8 cellular contexts compared by ENCODE assay signal in genomic region chr11:3163241-3163981, GRCh38. TPM values are rescaled to one million over a fixed set of nuclear protein-coding genes. Genes with fewer than 3 reads are reported as not detected.
DNase-seq lines count a peak whose midpoint lies in the region; ATAC-seq, FAIRE-seq and TF ChIP-seq lines count a peak whose summit lies in the region.

No MANE protein-coding gene starts in this region.

- peaks cover 62% of the 10 kb centered on the region for H3K79me2 ChIP-seq in astrocyte (ENCODE audit: insufficient read depth, low read length)

- H3K9ac ChIP-seq in astrocyte (ENCODE audit: low read length) = peak overlapping the region; percentile 83

- H4K20me1 ChIP-seq in astrocyte (ENCODE audit: insufficient read depth, low read length) = peaks cover 59% of the 10 kb centered on the region

- H3K9me3 ChIP-seq in astrocyte (ENCODE audit: insufficient read depth, low read depth, low read length) (no peaks in the 10 kb centered on the region), left lung (no peaks in the 10 kb centered on the region), thoracic aorta (no peaks in the 10 kb centered on the region)

- peak overlapping the region; percentile 99 for H3K4me2 ChIP-seq in astrocyte (ENCODE audit: low read length)

- intact Hi-C loops in left lung (cut with DNase I) = no loop called here

- H3K27ac ChIP-seq in astrocyte (ENCODE audit: low read depth, low read length) (no peak overlapping the region), left lung (peak overlapping the region in 1 of 2 donors; percentile 80), thoracic aorta (peak overlapping the region; percentile 83 to 89)

- H3K36me3 Mint-ChIP-seq in T-helper 2 cell treated with Interferon-gamma antibody and Interleukin-4, amounts not matched to agents 5 μg/mL and 100 μg/mL, for 36 hours (ENCODE audit: low read depth) = no peaks in the 10 kb centered on the region
- H3K36me3 Mint-ChIP-seq in astrocyte (ENCODE audit: low read depth, unreplicated experiment) = peaks cover 2% of the 10 kb centered on the region

- TF ChIP-seq CTCF in astrocyte (IDR thresholded peaks at IDR 0.05; ENCODE audit: insufficient read depth, low read depth, low read length) = no peak
- TF ChIP-seq CTCF in left lung (IDR thresholded peaks at IDR 0.05) = no peak
- TF ChIP-seq CTCF in thoracic aorta (IDR thresholded peaks at IDR 0.05) = no peak

- H3K36me3 ChIP-seq in astrocyte (ENCODE audit: insufficient read depth, low read length) (no peaks in the 10 kb centered on the region), left lung (no peaks in the 10 kb centered on the region), thoracic aorta (no peaks in the 10 kb centered on the region)

- no peak overlapping the region for H2AFZ ChIP-seq in astrocyte (ENCODE audit: low read depth, low read length)

- H3K4me3 Mint-ChIP-seq in T-helper 2 cell treated with Interferon-gamma antibody and Interleukin-4, amounts not matched to agents 5 μg/mL and 100 μg/mL, for 36 hours = peak overlapping the region; percentile 59
- peak overlapping the region; percentile 87 for H3K4me3 Mint-ChIP-seq in astrocyte (ENCODE audit: unreplicated experiment)

- H3K4me3 ChIP-seq in astrocyte (ENCODE audit: insufficient read depth, low read depth, low read length) (peak overlapping the region; percentile 83), left lung (peak overlapping the region; percentile 65 to 72), thoracic aorta (peak overlapping the region; percentile 88)

- no peak for FAIRE-seq in astrocyte (lab: Jason Lieb, UNC)

- no peak for ATAC-seq in left lung
- ATAC-seq in thoracic aorta (ENCODE audit: insufficient number of reproducible peaks, low FRiP score, low read depth) = no peak
- no peak for ATAC-seq in GM21423 (IDR thresholded peaks at IDR 0.05; ENCODE audit: unreplicated experiment)
- no peak for ATAC-seq in HG03108 (IDR thresholded peaks at IDR 0.05; ENCODE audit: unreplicated experiment)

- no peak for DNase-seq in T-helper 2 cell treated with Interferon-gamma antibody and Interleukin-4, amounts not matched to agents 5 μg/mL and 100 μg/mL, for 36 hours (ENCODE audit: low spot score)
- DNase-seq in T-helper 2 cell (no peak), astrocyte (ENCODE audit: low read depth) (no peak), left lung (peak; percentile 25 to 61), thoracic aorta (ENCODE audit: low spot score) (no peak), HPDE6-E6E7 (ENCODE audit: extremely low spot score) (no peak)

- H3K27me3 Mint-ChIP-seq in T-helper 2 cell treated with Interferon-gamma antibody and Interleukin-4, amounts not matched to agents 5 μg/mL and 100 μg/mL, for 36 hours (ENCODE audit: low read depth) = peaks cover 50% of the 10 kb centered on the region
- H3K27me3 Mint-ChIP-seq in astrocyte (ENCODE audit: low read depth, unreplicated experiment) = peaks cover 7% of the 10 kb centered on the region

- H3K27ac Mint-ChIP-seq in T-helper 2 cell treated with Interferon-gamma antibody and Interleukin-4, amounts not matched to agents 5 μg/mL and 100 μg/mL, for 36 hours = no peak overlapping the region
- no peak overlapping the region for H3K27ac Mint-ChIP-seq in astrocyte (ENCODE audit: unreplicated experiment)

- H3K4me1 ChIP-seq in astrocyte (ENCODE audit: insufficient read depth, low read length) = peaks cover 35% of the 10 kb centered on the region
- H3K4me1 ChIP-seq in left lung = peaks cover 16 to 78% of the 10 kb centered on the region in 2 donors
- H3K4me1 ChIP-seq in thoracic aorta (ENCODE audit: control insufficient read depth in 1 of 2, low read depth in 2 of 2) = peaks cover 26 to 62% of the 10 kb centered on the region in 2 donors

- H3K27me3 ChIP-seq in astrocyte (ENCODE audit: insufficient read depth, low read length) (no peaks in the 10 kb centered on the region), left lung (no peaks in the 10 kb centered on the region), thoracic aorta (replicated peaks; ENCODE audit: insufficient read depth) (no peaks in the 10 kb centered on the region)

- peaks cover 6% of the 10 kb centered on the region for H3K4me1 Mint-ChIP-seq in T-helper 2 cell treated with Interferon-gamma antibody and Interleukin-4, amounts not matched to agents 5 μg/mL and 100 μg/mL, for 36 hours (ENCODE audit: low read depth)
- peaks cover 25% of the 10 kb centered on the region for H3K4me1 Mint-ChIP-seq in astrocyte (ENCODE audit: low read depth, unreplicated experiment)

- no peaks in the 10 kb centered on the region for H3K9me3 Mint-ChIP-seq in T-helper 2 cell treated with Interferon-gamma antibody and Interleukin-4, amounts not matched to agents 5 μg/mL and 100 μg/mL, for 36 hours
- no peaks in the 10 kb centered on the region for H3K9me3 Mint-ChIP-seq in astrocyte (ENCODE audit: unreplicated experiment)

RNA-seq across cellular contexts. Expression of gene OSBPL5, which starts 1.7 kb away (rescaled TPM):
- total RNA-seq in astrocyte = 29.0 and 34.2 TPM in 2 replicates
- total RNA-seq in left lung = 10 to 100 TPM; 34.5 to 39.6 TPM
- total RNA-seq in thoracic aorta = 100 to 1,000 TPM in 1 of 2 donors, 10 to 100 TPM in 1; 99.9 to 121 TPM

RNA-seq across cellular contexts. Expression of gene MRGPRG, which starts 55.2 kb away (rescaled TPM):
- total RNA-seq in astrocyte (not detected in 2 replicates), left lung (not detected), thoracic aorta (not detected)

Comparison
In these comparisons a context has a peak if more than half of its experiments do, and no peak if none do; other contexts are left out.
1. DNase-seq: peak in left lung (2 of 2); none in T-helper 2 cell treated with Interferon-gamma antibody and Interleukin-4, amounts not matched to agents 5 μg/mL and 100 μg/mL, for 36 hours (single experiment), T-helper 2 cell (0 of 5), astrocyte (single experiment), thoracic aorta (single experiment) and HPDE6-E6E7 (single experiment).
2. Peak in every context shown above with its lines, with median percentiles within 50 percentile points of each other: H3K4me3 ChIP-seq.